In genomic region chr10:63273575-63273974, GRCh38 we compare ENCODE assay signal across 1 cellular context.
TF ChIP-seq lines count a peak whose summit lies in the region.

No MANE protein-coding gene starts in this region.

TF ChIP-seq in WTC11, 78 proteins besides CTCF, POLR2A, EP300 and RAD21 (continued from another document):
- no peak for TF ChIP-seq FOXP4 (CRISPR knock-in tag; IDR thresholded peaks at IDR 0.05)
- TF ChIP-seq ZNF512 (CRISPR knock-in tag; IDR thresholded peaks at IDR 0.05; ENCODE audit: borderline replicate concordance) = no peak
